8 cellular contexts compared by ENCODE assay signal in the genomic region with DNA sequence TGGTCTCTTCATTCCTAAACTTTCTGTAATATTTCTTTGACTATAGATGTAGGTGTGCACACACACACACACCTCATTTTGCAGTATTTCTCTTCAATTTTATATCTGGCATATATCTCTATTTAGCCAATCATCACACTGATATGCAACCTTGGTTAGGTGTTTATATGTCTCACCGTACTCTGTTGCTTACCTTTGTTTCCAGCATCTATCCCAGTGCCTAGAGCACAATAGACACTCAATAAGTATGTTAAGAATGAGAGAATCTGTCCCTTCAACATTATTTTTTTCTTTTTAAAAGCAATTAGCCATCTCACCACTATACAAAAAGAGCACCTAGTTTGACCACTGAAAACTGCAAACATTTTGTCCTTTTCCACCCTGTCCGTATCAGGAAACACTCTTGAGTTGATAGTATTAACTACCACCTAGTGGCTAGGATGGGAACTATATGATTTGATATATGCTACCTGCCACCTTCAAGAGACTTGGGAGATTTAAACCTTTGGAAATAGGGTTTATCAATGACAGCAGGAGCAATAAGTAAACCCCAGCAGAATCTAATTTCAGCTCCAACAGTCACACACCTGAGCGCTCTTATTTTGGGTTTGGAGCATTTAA. TPM values are rescaled to one million over a fixed set of nuclear protein-coding genes. Genes with fewer than 3 reads are reported as not detected.
DNase-seq lines count a peak whose midpoint lies in the region; ATAC-seq and TF ChIP-seq lines count a peak whose summit lies in the region.

No MANE protein-coding gene starts in this region.

- H3K9ac ChIP-seq in adipocyte (ENCODE audit: low read length), result no peak overlapping the region

- H3K36me3 ChIP-seq in adipocyte (ENCODE audit: control insufficient read depth, insufficient read depth, low read length, severe bottlenecking) (no peaks in the 10 kb centered on the region), right lobe of liver (no peaks in the 10 kb centered on the region)

- peak; percentile 9 for DNase-seq in COLO829 (ENCODE audit: low spot score)
- peak; percentile 51 for DNase-seq in adipocyte (ENCODE audit: low read depth)
- DNase-seq in right lobe of liver, result no peak
- no peak for DNase-seq in activated naive CD8-positive, alpha-beta T cell treated with anti-CD3 and anti-CD28 coated beads for 36 hours
- DNase-seq in stimulated activated CD8-positive, alpha-beta memory T cell treated with anti-CD3 and anti-CD28 coated beads, Interleukin-4, amount 100 ng/mL, for 48 hours, result no peak

- no peaks in the 10 kb centered on the region for H3K27me3 ChIP-seq in adipocyte (replicated peaks; ENCODE audit: control insufficient read depth, insufficient read depth, low read length)
- no peaks in the 10 kb centered on the region for H3K27me3 ChIP-seq in right lobe of liver

- peak; percentile 62 for ATAC-seq in GM18909 (IDR thresholded peaks at IDR 0.05; ENCODE audit: poor library complexity, unreplicated experiment)
- ATAC-seq in HG03520 (IDR thresholded peaks at IDR 0.05; ENCODE audit: unreplicated experiment), result peak; percentile 67
- peak; percentile 65 to 70 (median 67) for ATAC-seq in right lobe of liver
- no peak for ATAC-seq in stimulated activated memory B cell treated with anti-CD40 and anti-IgM and Interleukin-4, amounts not matched to agents 10 μg/mL and 1 μg/mL and 100 μg/mL, for 72 hours

- 52% methylated on average over 3 of the region's 3 CpGs for WGBS in right lobe of liver (ENCODE audit: insufficient coverage, low coverage, low lambda C conversion rate, missing lambda C conversion rate)

- no peak overlapping the region for H3K27ac Mint-ChIP-seq in stimulated activated memory B cell treated with anti-CD40 and anti-IgM and Interleukin-4, amounts not matched to agents 10 μg/mL and 1 μg/mL and 100 μg/mL, for 72 hours
- no peak overlapping the region for H3K27ac Mint-ChIP-seq in activated naive CD8-positive, alpha-beta T cell treated with anti-CD3 and anti-CD28 coated beads for 36 hours

- H3K4me1 Mint-ChIP-seq in stimulated activated memory B cell treated with anti-CD40 and anti-IgM and Interleukin-4, amounts not matched to agents 10 μg/mL and 1 μg/mL and 100 μg/mL, for 72 hours, result no peaks in the 10 kb centered on the region
- no peaks in the 10 kb centered on the region for H3K4me1 Mint-ChIP-seq in activated naive CD8-positive, alpha-beta T cell treated with anti-CD3 and anti-CD28 coated beads for 36 hours

- no peak overlapping the region for H3K27ac ChIP-seq in right lobe of liver

- no peak overlapping the region for H3K4me3 ChIP-seq in adipocyte (ENCODE audit: low read length)
- H3K4me3 ChIP-seq in right lobe of liver, result no peak overlapping the region

- H3K27me3 Mint-ChIP-seq in stimulated activated memory B cell treated with anti-CD40 and anti-IgM and Interleukin-4, amounts not matched to agents 10 μg/mL and 1 μg/mL and 100 μg/mL, for 72 hours, result no peaks in the 10 kb centered on the region
- no peaks in the 10 kb centered on the region for H3K27me3 Mint-ChIP-seq in activated naive CD8-positive, alpha-beta T cell treated with anti-CD3 and anti-CD28 coated beads for 36 hours

- TF ChIP-seq POLR2A in right lobe of liver (IDR thresholded peaks at IDR 0.05), result no peak

- H3K4me3 Mint-ChIP-seq in stimulated activated memory B cell treated with anti-CD40 and anti-IgM and Interleukin-4, amounts not matched to agents 10 μg/mL and 1 μg/mL and 100 μg/mL, for 72 hours, result no peak overlapping the region
- H3K4me3 Mint-ChIP-seq in activated naive CD8-positive, alpha-beta T cell treated with anti-CD3 and anti-CD28 coated beads for 36 hours, result no peak overlapping the region

- no peaks in the 10 kb centered on the region for H3K36me3 Mint-ChIP-seq in stimulated activated memory B cell treated with anti-CD40 and anti-IgM and Interleukin-4, amounts not matched to agents 10 μg/mL and 1 μg/mL and 100 μg/mL, for 72 hours
- H3K36me3 Mint-ChIP-seq in activated naive CD8-positive, alpha-beta T cell treated with anti-CD3 and anti-CD28 coated beads for 36 hours, result no peaks in the 10 kb centered on the region

- H3K9me3 Mint-ChIP-seq in stimulated activated memory B cell treated with anti-CD40 and anti-IgM and Interleukin-4, amounts not matched to agents 10 μg/mL and 1 μg/mL and 100 μg/mL, for 72 hours, result no peaks in the 10 kb centered on the region
- no peaks in the 10 kb centered on the region for H3K9me3 Mint-ChIP-seq in activated naive CD8-positive, alpha-beta T cell treated with anti-CD3 and anti-CD28 coated beads for 36 hours

- peak; percentile 38 to 49 (median 40) for TF ChIP-seq CTCF in right lobe of liver (IDR thresholded peaks at IDR 0.05)

- intact Hi-C loops in right lobe of liver (cut with DNase I), result no loop called here

- H3K4me1 ChIP-seq in adipocyte (ENCODE audit: control insufficient read depth, insufficient read depth, low read length) (peaks cover 4% of the 10 kb centered on the region), right lobe of liver (no peaks in the 10 kb centered on the region)

- H3K9me3 ChIP-seq in adipocyte (ENCODE audit: control insufficient read depth, low read length) (no peaks in the 10 kb centered on the region), right lobe of liver (no peaks in the 10 kb centered on the region)

RNA-seq across cellular contexts. Expression of gene RSPO3, which starts 48.7 kb away (rescaled TPM):
- total RNA-seq in right lobe of liver, result 1 to 10 TPM in 4 of 6 experiments, under 1 TPM in 2; 0.75 to 3.6 (median 1.3) TPM
- total RNA-seq in activated naive CD8-positive, alpha-beta T cell treated with anti-CD3 and anti-CD28 coated beads for 36 hours, result not detected

Comparison
In these comparisons a context has a peak if more than half of its experiments do, and no peak if none do; other contexts are left out.
1. DNase-seq: peak in COLO829 (single experiment) and adipocyte (single experiment); none in right lobe of liver (0 of 3), activated naive CD8-positive, alpha-beta T cell treated with anti-CD3 and anti-CD28 coated beads for 36 hours (single experiment) and stimulated activated CD8-positive, alpha-beta memory T cell treated with anti-CD3 and anti-CD28 coated beads, Interleukin-4, amount 100 ng/mL, for 48 hours (single experiment).